In genomic region chr11:35007277-35007676, GRCh38 we compare ENCODE assay signal across 10 cellular contexts.
DNase-seq lines count a peak whose midpoint lies in the region; ATAC-seq and TF ChIP-seq lines count a peak whose summit lies in the region.
"Had no signal": no experiment of that assay in that cellular context is flagged by ENCODE, and none has a peak within 500 bp of the region (broad histone marks: within the 10 kb centered on the region; RNA-seq: fewer than 3 reads in every experiment).

No MANE protein-coding gene starts in this region.

- H3K27ac Mint-ChIP-seq in activated B cell treated with CpG ODN at 0.5 μM for 24 hours: peak overlapping the region; percentile 84

- peaks cover 62% of the 10 kb centered on the region for H3K4me1 Mint-ChIP-seq in activated B cell treated with CpG ODN at 0.5 μM for 24 hours

- intact Hi-C loops in activated B cell treated with CpG ODN at 0.5 μM for 24 hours (cut with micrococcal nuclease): loop anchor here (2.0 kb wide), 1 partner anchor 120 kb away; no protein-coding TSS in a partner anchor

- DNase-seq in activated B cell treated with CpG ODN at 0.5 μM for 24 hours: no peak
- DNase-seq in NCI-H2107 treated with DMSO at 0.1 percent for 48 hours (lab: John Stamatoyannopoulos, UW; ENCODE audit: unreplicated experiment): no peak
- no peak for DNase-seq in activated CD4-positive, alpha-beta T cell treated with anti-CD3 and anti-CD28 coated beads, Interleukin-2, amount 50 U/mL, for 1 hour
- DNase-seq in NCI-H1930 (lab: John Stamatoyannopoulos, UW): no peak
- no peak for DNase-seq in NCI-H2107 (lab: John Stamatoyannopoulos, UW)

- CTCF ChIA-PET in activated B cell treated with CpG ODN at 0.5 μM for 24 hours (lab: Charles Lee): interaction anchor here (0.7 to 1.4 kb wide), 3 partner anchors 22 to 144 kb away, joined by 3 to 4 read pairs (median 3); no protein-coding TSS in a partner anchor

- no peaks in the 10 kb centered on the region for H3K27me3 Mint-ChIP-seq in activated B cell treated with CpG ODN at 0.5 μM for 24 hours
- H3K27me3 Mint-ChIP-seq: effector memory CD8-positive, alpha-beta T cell had no signal

- peak overlapping the region; percentile 46 for H3K4me3 Mint-ChIP-seq in activated B cell treated with CpG ODN at 0.5 μM for 24 hours

- ATAC-seq in GM18505 (IDR thresholded peaks at IDR 0.05; ENCODE audit: unreplicated experiment) (peak; percentile 60), GM19468 (IDR thresholded peaks at IDR 0.05; ENCODE audit: extremely low read depth, unreplicated experiment) (peak; percentile 39), HG03025 (IDR thresholded peaks at IDR 0.05; ENCODE audit: low FRiP score, unreplicated experiment) (peak; percentile 46), activated B cell treated with CpG ODN at 0.5 μM for 24 hours (ENCODE audit: low read depth) (no peak)
- ATAC-seq: K562 had no signal

- no peak for TF ChIP-seq POLR2A in GM18505 (IDR thresholded peaks at IDR 0.05; ENCODE audit: borderline replicate concordance, extremely low read depth, insufficient read depth, insufficient read length)

- H3K9me3 Mint-ChIP-seq in activated B cell treated with CpG ODN at 0.5 μM for 24 hours: no peaks in the 10 kb centered on the region
- H3K9me3 Mint-ChIP-seq: effector memory CD8-positive, alpha-beta T cell had no signal

- POLR2A ChIA-PET in activated B cell treated with CpG ODN at 0.5 μM for 24 hours (lab: Charles Lee): interaction anchor here (0.6 to 4.1 kb wide), 16 partner anchors 23 to 207 kb away, joined by 3 to 26 read pairs (median 4); partner anchors contain the start of gene CD44

- no peaks in the 10 kb centered on the region for H3K36me3 Mint-ChIP-seq in activated B cell treated with CpG ODN at 0.5 μM for 24 hours (ENCODE audit: low read depth)

- no peak for TF ChIP-seq CTCF in activated B cell treated with CpG ODN at 0.5 μM for 24 hours (IDR thresholded peaks at IDR 0.05)
